ENCODE assay signal across 26 cellular contexts in the genomic region with DNA sequence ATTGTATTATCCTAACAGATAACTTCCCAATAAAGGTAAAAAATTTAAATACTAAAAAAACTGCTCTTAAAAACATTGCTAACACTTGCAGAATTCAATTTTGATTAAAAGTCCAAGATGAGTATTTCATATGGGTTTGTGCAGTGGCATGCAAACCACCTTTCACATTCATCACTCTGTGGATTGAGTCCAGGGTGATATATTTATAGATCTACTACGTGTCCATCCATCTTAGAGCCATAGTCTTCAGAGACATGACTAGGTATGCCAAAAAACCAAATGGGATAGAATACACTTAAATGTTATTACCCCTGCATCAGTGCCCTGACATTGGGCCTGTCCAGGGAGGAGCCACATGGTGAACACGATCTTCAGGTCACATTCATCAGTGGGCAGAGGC.
"Had no signal": no experiment of that assay in that cellular context is flagged by ENCODE, and none has a peak within 500 bp of the region (broad histone marks: within the 10 kb centered on the region; RNA-seq: fewer than 3 reads in every experiment).

No MANE protein-coding gene starts in this region.

- H3K27me3 ChIP-seq: heart left ventricle, left lung, neural progenitor cell, neutrophil, stomach, suprapubic skin, tibial nerve, uterus had no signal

- H3K27ac ChIP-seq: heart left ventricle, left lung, neural progenitor cell, neutrophil, parathyroid adenoma, skin epidermis, stomach, suprapubic skin, uterus had no signal

- ATAC-seq: left cardiac atrium; left lung; natural killer cell; right cardiac atrium; sciatic nerve; stimulated activated naive B cell treated with anti-CD40 and anti-IgM and Interleukin-4, amounts not matched to agents 10 μg/mL and 1 μg/mL and 100 μg/mL, for 72 hours; stimulated activated naive CD8-positive, alpha-beta T cell treated with anti-CD3 and anti-CD28 coated beads, Interleukin-15, Interleukin-2, amounts not matched to agents 100 U/mL and 50 U/mL, for 24 hours had no signal

- DNase-seq: heart left ventricle; islet precursor cell; left cardiac atrium; left lung; mesendoderm; naive B cell; natural killer cell; nephron progenitor cell; occipital lobe; right cardiac atrium; stimulated activated CD4-positive, alpha-beta T cell treated with anti-CD3 and anti-CD28 coated beads, Interleukin-12 subunit alpha, Interleukin-12 subunit beta, amount 100 ng/mL, for 4 hours; stimulated activated CD4-positive, alpha-beta T cell treated with anti-CD3 and anti-CD28 coated beads, Interleukin-15, amount 100 ng/mL, for 24 hours; stimulated activated CD4-positive, alpha-beta T cell treated with anti-CD3 and anti-CD28 coated beads, Interleukin-2, amount 100 ng/mL, for 24 hours; stimulated activated CD4-positive, alpha-beta T cell treated with anti-CD3 and anti-CD28 coated beads, Interleukin-4, amount 100 ng/mL, for 1 hour; stimulated activated naive B cell treated with anti-CD40 and anti-IgM and Interleukin-4, amounts not matched to agents 10 μg/mL and 1 μg/mL and 100 μg/mL, for 72 hours; stimulated activated naive CD8-positive, alpha-beta T cell treated with anti-CD3 and anti-CD28 coated beads, Interleukin-15, Interleukin-2, amounts not matched to agents 100 U/mL and 50 U/mL, for 24 hours; stomach; uterus had no signal

- H3K4me3 ChIP-seq: heart left ventricle, left lung, lung, neural progenitor cell, skin epidermis, stomach, suprapubic skin, tibial nerve, uterus had no signal
